In genomic region chr15:79381593-79381992, GRCh38 we compare ENCODE assay signal across 9 cellular contexts.
"Had no signal": no experiment of that assay in that cellular context is flagged by ENCODE, and none has a peak within 500 bp of the region (broad histone marks: within the 10 kb centered on the region; RNA-seq: fewer than 3 reads in every experiment).

No MANE protein-coding gene starts in this region.

- H3K9me3 ChIP-seq: esophagus muscularis mucosa, left ventricle myocardium inferior, neutrophil, ovary, transverse colon, uterus had no signal

- H3K27ac ChIP-seq: coronary artery, esophagus muscularis mucosa, hepatocyte, left ventricle myocardium inferior, neutrophil, ovary, transverse colon, uterus had no signal

- H3K27me3 ChIP-seq: esophagus muscularis mucosa, hepatocyte, neutrophil, ovary, transverse colon, uterus had no signal

- H3K4me3 ChIP-seq: coronary artery, esophagus muscularis mucosa, hepatocyte, left ventricle myocardium inferior, ovary, transverse colon, uterus had no signal

- H3K79me2 ChIP-seq: hepatocyte had no signal

- H3K4me2 ChIP-seq: hepatocyte had no signal

- H3K36me3 ChIP-seq: esophagus muscularis mucosa, left ventricle myocardium inferior, neutrophil, ovary, transverse colon, uterus had no signal

- H3K4me1 ChIP-seq: left ventricle myocardium inferior, uterus had no signal

- H2AFZ ChIP-seq: hepatocyte had no signal

- FAIRE-seq: frontal cortex had no signal
